8 cellular contexts compared by ENCODE assay signal in genomic region chr3:108221911-108222812, GRCh38. TPM values are rescaled to one million over a fixed set of nuclear protein-coding genes. Genes with fewer than 3 reads are reported as not detected.
DNase-seq lines count a peak whose midpoint lies in the region; ATAC-seq and TF ChIP-seq lines count a peak whose summit lies in the region.

IFT57 (minus strand) TSS chr3:108222424; CDS start chr3:108222322, 102 bp downstream.

- DNase-seq in GM10248 (ENCODE audit: extremely low spot score): peak; percentile 96
- peak; percentile 99 for DNase-seq in NCI-H1105 treated with DMSO at 0.1 percent for 48 hours (lab: John Stamatoyannopoulos, UW)
- peak; percentile 95 for DNase-seq in activated naive CD8-positive, alpha-beta T cell treated with anti-CD3 and anti-CD28 coated beads, Interleukin-2, amount 10 ng/mL, durations not matched to agents 7 days and 5 days
- peak; percentile 97 to 100 (median 99) for DNase-seq in head of caudate nucleus
- peak; percentile 98 for DNase-seq in osteocyte (ENCODE audit: extremely low spot score, unreplicated experiment)

- WGBS in thymus: under 1% methylated on average over 57 of the region's 57 CpGs

- CTCF ChIA-PET in GM10248 (lab: Yijun Ruan, JAX): interaction anchor here (0.7 to 2.0 kb wide), 6 partner anchors 12 to 184 kb away, joined by 3 to 6 read pairs (median 3); no protein-coding TSS in a partner anchor

- H3K4me2 ChIP-seq in SU-DHL-6 (ENCODE audit: low read depth, low read length, poor library complexity, severe bottlenecking): peak within 1 kb of the TSS; percentile 82

- no peaks in the 10 kb centered on the region for H3K36me3 Mint-ChIP-seq in activated naive CD8-positive, alpha-beta T cell treated with anti-CD3 and anti-CD28 coated beads, Interleukin-2, amount 10 ng/mL, durations not matched to agents 7 days and 5 days
- peaks cover 2% of the 10 kb centered on the region for H3K36me3 Mint-ChIP-seq in osteocyte (ENCODE audit: unreplicated experiment)

- H3K36me3 ChIP-seq in SU-DHL-6 (ENCODE audit: low read length) (peaks cover 2% of the 10 kb centered on the region; the same call in 1 of the 2 replicates), thymus (ENCODE audit: control insufficient read depth, insufficient read depth) (no peaks in the 10 kb centered on the region)

- H4K20me1 ChIP-seq in SU-DHL-6 (ENCODE audit: low read depth, low read length): no peaks in the 10 kb centered on the region

- peak within 1 kb of the TSS; percentile 95 for H3K4me3 Mint-ChIP-seq in activated naive CD8-positive, alpha-beta T cell treated with anti-CD3 and anti-CD28 coated beads, Interleukin-2, amount 10 ng/mL, durations not matched to agents 7 days and 5 days
- H3K4me3 Mint-ChIP-seq in osteocyte (ENCODE audit: unreplicated experiment): peak within 1 kb of the TSS; percentile 99

- H3K27ac Mint-ChIP-seq in activated naive CD8-positive, alpha-beta T cell treated with anti-CD3 and anti-CD28 coated beads, Interleukin-2, amount 10 ng/mL, durations not matched to agents 7 days and 5 days: peak within 1 kb of the TSS; percentile 98
- H3K27ac Mint-ChIP-seq in osteocyte (ENCODE audit: unreplicated experiment): peak within 1 kb of the TSS; percentile 100

- peaks cover 34% of the 10 kb centered on the region for H3K4me1 Mint-ChIP-seq in activated naive CD8-positive, alpha-beta T cell treated with anti-CD3 and anti-CD28 coated beads, Interleukin-2, amount 10 ng/mL, durations not matched to agents 7 days and 5 days
- H3K4me1 Mint-ChIP-seq in osteocyte (ENCODE audit: unreplicated experiment): peaks cover 52% of the 10 kb centered on the region

- H3K4me3 ChIP-seq in SU-DHL-6 (ENCODE audit: insufficient read depth, low read length, poor library complexity, severe bottlenecking): peak within 1 kb of the TSS; percentile 65
- H3K4me3 ChIP-seq in thymus (ENCODE audit: low read length): peak within 1 kb of the TSS; percentile 88

- H3K9me2 ChIP-seq in SU-DHL-6 (replicated peaks; ENCODE audit: insufficient read depth, low read length): no peaks in the 10 kb centered on the region

- ATAC-seq in HG02642 (IDR thresholded peaks at IDR 0.05; ENCODE audit: poor library complexity, unreplicated experiment): peak; percentile 95
- ATAC-seq in activated naive CD8-positive, alpha-beta T cell treated with anti-CD3 and anti-CD28 coated beads, Interleukin-2, amount 10 ng/mL, durations not matched to agents 7 days and 5 days (ENCODE audit: low read depth): peak; percentile 92

- peaks cover 6% of the 10 kb centered on the region for H3K4me1 ChIP-seq in thymus (ENCODE audit: control insufficient read depth, insufficient read depth, low read length)

- no peaks in the 10 kb centered on the region for H3K27me3 ChIP-seq in SU-DHL-6 (ENCODE audit: low read length)
- H3K27me3 ChIP-seq in thymus (ENCODE audit: control insufficient read depth, insufficient read depth): no peaks in the 10 kb centered on the region

- no peaks in the 10 kb centered on the region for H3K9me3 Mint-ChIP-seq in activated naive CD8-positive, alpha-beta T cell treated with anti-CD3 and anti-CD28 coated beads, Interleukin-2, amount 10 ng/mL, durations not matched to agents 7 days and 5 days
- no peaks in the 10 kb centered on the region for H3K9me3 Mint-ChIP-seq in osteocyte (ENCODE audit: unreplicated experiment)

- H3K27ac ChIP-seq in SU-DHL-6 (ENCODE audit: low read depth, low read length) (peak within 1 kb of the TSS; percentile 68), thymus (ENCODE audit: low read depth) (peak within 1 kb of the TSS; percentile 91)

- H2AFZ ChIP-seq in SU-DHL-6 (ENCODE audit: low read depth, low read length, severe bottlenecking): peak within 1 kb of the TSS; percentile 90

- no peaks in the 10 kb centered on the region for H3K79me2 ChIP-seq in SU-DHL-6 (ENCODE audit: insufficient read depth, low read length)

- H3K9me3 ChIP-seq in SU-DHL-6 (ENCODE audit: insufficient read depth, low read length) (no peaks in the 10 kb centered on the region), thymus (ENCODE audit: control insufficient read depth) (no peaks in the 10 kb centered on the region)

- TF ChIP-seq CTCF in GM10248 (IDR thresholded peaks at IDR 0.05; ENCODE audit: control extremely low read depth, extremely low read depth, low read depth, missing control alignments): no peak
- TF ChIP-seq CTCF in SU-DHL-6 (IDR thresholded peaks at IDR 0.05; ENCODE audit: insufficient read depth, low read length, poor library complexity, severe bottlenecking): no peak
- no peak for TF ChIP-seq CTCF in osteocyte (IDR thresholded peaks at IDR 0.05)

- intact Hi-C loops in head of caudate nucleus (cut with DNase I): no loop called here

- POLR2A ChIA-PET in GM10248 (lab: Yijun Ruan, JAX): interaction anchor here (0.9 kb wide), 1 partner anchor 98 kb away, joined by 3 read pairs; no protein-coding TSS in a partner anchor
- POLR2A ChIA-PET in activated naive CD8-positive, alpha-beta T cell treated with anti-CD3 and anti-CD28 coated beads, Interleukin-2, amount 10 ng/mL, durations not matched to agents 7 days and 5 days (lab: Charles Lee): interaction anchor here (0.6 to 5.3 kb wide), 12 partner anchors 62 to 368 kb away, joined by 3 to 59 read pairs (median 6); partner anchors contain the start of genes CIP2A, DZIP3 and HHLA2

- peaks cover 17% of the 10 kb centered on the region for H3F3A ChIP-seq in SU-DHL-6 (ENCODE audit: insufficient read depth)

- peak within 1 kb of the TSS; percentile 51 for H3K9ac ChIP-seq in SU-DHL-6 (ENCODE audit: low read length)

- H3K27me3 Mint-ChIP-seq in activated naive CD8-positive, alpha-beta T cell treated with anti-CD3 and anti-CD28 coated beads, Interleukin-2, amount 10 ng/mL, durations not matched to agents 7 days and 5 days: no peaks in the 10 kb centered on the region
- no peaks in the 10 kb centered on the region for H3K27me3 Mint-ChIP-seq in osteocyte (ENCODE audit: unreplicated experiment)

RNA-seq across cellular contexts. Expression of gene IFT57, which starts in this region (rescaled TPM):
- total RNA-seq in activated naive CD8-positive, alpha-beta T cell treated with anti-CD3 and anti-CD28 coated beads, Interleukin-2, amount 10 ng/mL, durations not matched to agents 7 days and 5 days: 10 to 100 TPM; 22.0 to 26.9 TPM
- total RNA-seq in osteocyte: 26.0 and 32.2 TPM in 2 replicates
- polyA plus RNA-seq in thymus: 27.2 TPM

Comparison
In these comparisons a context has a peak if more than half of its experiments do, and no peak if none do; other contexts are left out.
1. Peak in every context shown above with its lines: DNase-seq, ATAC-seq, H3K4me3 ChIP-seq and H3K27ac ChIP-seq.